Comparison of ENCODE assay signal across 20 cellular contexts in the genomic region with DNA sequence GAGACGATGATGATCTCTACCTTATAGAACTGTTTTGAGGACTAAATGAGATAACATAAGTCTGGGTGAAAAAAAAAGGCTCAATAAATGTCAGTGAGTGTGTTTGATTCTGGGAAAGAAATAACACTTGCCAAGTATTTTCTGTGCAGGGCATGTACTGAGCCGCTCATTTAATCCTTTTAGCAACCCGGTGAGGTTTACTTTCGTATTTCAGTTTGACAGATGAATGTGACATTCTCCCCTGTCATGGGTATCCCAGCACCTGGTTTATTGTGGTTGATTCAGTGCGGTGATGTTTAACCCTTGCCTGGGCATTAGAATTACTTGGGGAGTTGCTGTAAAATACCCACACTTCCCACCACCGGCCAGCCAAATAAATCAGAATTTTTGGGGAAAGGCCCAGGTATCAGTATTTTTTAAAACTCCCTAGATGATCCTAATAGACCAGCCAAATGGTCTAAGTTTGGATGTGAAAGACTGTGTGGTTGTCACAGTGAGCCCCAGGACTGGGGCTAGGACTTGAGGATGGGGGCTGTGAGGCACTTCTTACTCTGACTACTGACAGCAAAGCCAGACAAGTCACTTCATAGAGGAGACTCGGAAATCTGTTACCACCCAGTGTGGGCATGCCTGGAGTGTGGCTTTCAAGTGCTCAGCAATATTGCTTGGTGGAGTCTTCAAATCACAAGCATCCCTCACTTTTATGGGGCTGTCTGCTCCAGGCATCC.
DNase-seq lines count a peak whose midpoint lies in the region; ATAC-seq and TF ChIP-seq lines count a peak whose summit lies in the region.
"Had no signal": no experiment of that assay in that cellular context is flagged by ENCODE, and none has a peak within 500 bp of the region (broad histone marks: within the 10 kb centered on the region; RNA-seq: fewer than 3 reads in every experiment).

No MANE protein-coding gene starts in this region.

- no peak for TF ChIP-seq CTCF in prostate gland (IDR thresholded peaks at IDR 0.05)

- no peak overlapping the region for H3K4me3 ChIP-seq in prostate gland
- H3K4me3 ChIP-seq: right lobe of liver, upper lobe of left lung had no signal

- CTCF ChIA-PET in activated CD4-positive, alpha-beta T cell treated with anti-CD3 and anti-CD28 coated beads, Interleukin-2, amount 10 ng/mL, durations not matched to agents 7 days and 5 days (lab: Charles Lee), result no interaction called here

- intact Hi-C loops in activated CD4-positive, alpha-beta T cell treated with anti-CD3 and anti-CD28 coated beads, Interleukin-2, amount 10 ng/mL, durations not matched to agents 24 days and 14 days (cut with micrococcal nuclease), result loop anchor here (5.0 kb wide), 1 partner anchor 61 kb away; no protein-coding TSS in a partner anchor
- intact Hi-C loops in prostate gland (cut with DNase I), result no loop called here

- 20% methylated on average over 7 of the region's 7 CpGs for WGBS in prostate gland

- no peak for TF ChIP-seq POLR2A in prostate gland (IDR thresholded peaks at IDR 0.05)

- peak; percentile 58 for DNase-seq in activated CD4-positive, alpha-beta T cell treated with anti-CD3 and anti-CD28 coated beads, Interleukin-2, amount 10 ng/mL, durations not matched to agents 24 days and 14 days
- no peak for DNase-seq in activated CD4-positive, alpha-beta T cell treated with anti-CD3 and anti-CD28 coated beads, Interleukin-2, amount 10 ng/mL, durations not matched to agents 7 days and 5 days
- DNase-seq in activated naive CD8-positive, alpha-beta T cell treated with anti-CD3 and anti-CD28 coated beads, Interleukin-2, amount 50 U/mL, for 24 hours, result peak; percentile 7
- DNase-seq in prostate gland (ENCODE audit: low spot score), result peak; percentile 29
- DNase-seq: activated CD4-positive, alpha-beta T cell treated with anti-CD3 and anti-CD28 coated beads for 4 hours; activated effector memory CD4-positive, alpha-beta T cell treated with anti-CD3 and anti-CD28 coated beads, Interleukin-2, amount 50 U/mL, for 16 hours; cortex of kidney; EL; islet precursor cell; midbrain; NCI-H2171; right lobe of liver; stimulated activated CD4-positive, alpha-beta T cell treated with anti-CD3 and anti-CD28 coated beads, Interleukin-2, amount 100 ng/mL, for 24 hours; upper lobe of left lung had no signal

- H3K27me3 Mint-ChIP-seq in activated CD4-positive, alpha-beta T cell treated with anti-CD3 and anti-CD28 coated beads, Interleukin-2, amount 10 ng/mL, durations not matched to agents 24 days and 14 days, result peaks cover 30% of the 10 kb centered on the region
- H3K27me3 Mint-ChIP-seq in activated CD4-positive, alpha-beta T cell treated with anti-CD3 and anti-CD28 coated beads, Interleukin-2, amount 10 ng/mL, durations not matched to agents 7 days and 5 days, result peaks cover 38% of the 10 kb centered on the region
- peaks cover 44% of the 10 kb centered on the region for H3K27me3 Mint-ChIP-seq in activated naive CD8-positive, alpha-beta T cell treated with anti-CD3 and anti-CD28 coated beads, Interleukin-2, amount 50 U/mL, for 24 hours

- no peaks in the 10 kb centered on the region for H3K9me3 Mint-ChIP-seq in activated CD4-positive, alpha-beta T cell treated with anti-CD3 and anti-CD28 coated beads, Interleukin-2, amount 10 ng/mL, durations not matched to agents 24 days and 14 days
- H3K9me3 Mint-ChIP-seq in activated CD4-positive, alpha-beta T cell treated with anti-CD3 and anti-CD28 coated beads, Interleukin-2, amount 10 ng/mL, durations not matched to agents 7 days and 5 days, result no peaks in the 10 kb centered on the region
- H3K9me3 Mint-ChIP-seq in activated naive CD8-positive, alpha-beta T cell treated with anti-CD3 and anti-CD28 coated beads, Interleukin-2, amount 50 U/mL, for 24 hours, result no peaks in the 10 kb centered on the region

- POLR2A ChIA-PET in activated CD4-positive, alpha-beta T cell treated with anti-CD3 and anti-CD28 coated beads, Interleukin-2, amount 10 ng/mL, durations not matched to agents 7 days and 5 days (lab: Charles Lee), result no interaction called here

- ATAC-seq in HG02610 (IDR thresholded peaks at IDR 0.05; ENCODE audit: unreplicated experiment) (peak; percentile 83), GM18858 (IDR thresholded peaks at IDR 0.05; ENCODE audit: unreplicated experiment) (no peak), HG03025 (IDR thresholded peaks at IDR 0.05; ENCODE audit: low FRiP score, unreplicated experiment) (no peak), GM18517 (IDR thresholded peaks at IDR 0.05; ENCODE audit: unreplicated experiment) (no peak)
- ATAC-seq in activated naive CD8-positive, alpha-beta T cell treated with anti-CD3 and anti-CD28 coated beads, Interleukin-2, amount 50 U/mL, for 24 hours, result peak; percentile 85
- ATAC-seq: right lobe of liver, Right ventricle myocardium inferior had no signal

- peaks cover 7% of the 10 kb centered on the region for H3K4me1 ChIP-seq in prostate gland (replicated peaks)
- H3K4me1 ChIP-seq: right lobe of liver, upper lobe of left lung had no signal

- H3K36me3 Mint-ChIP-seq in activated CD4-positive, alpha-beta T cell treated with anti-CD3 and anti-CD28 coated beads, Interleukin-2, amount 10 ng/mL, durations not matched to agents 24 days and 14 days (ENCODE audit: low read depth), result no peaks in the 10 kb centered on the region
- H3K36me3 Mint-ChIP-seq in activated CD4-positive, alpha-beta T cell treated with anti-CD3 and anti-CD28 coated beads, Interleukin-2, amount 10 ng/mL, durations not matched to agents 7 days and 5 days (ENCODE audit: low read depth), result no peaks in the 10 kb centered on the region
- H3K36me3 Mint-ChIP-seq in activated naive CD8-positive, alpha-beta T cell treated with anti-CD3 and anti-CD28 coated beads, Interleukin-2, amount 50 U/mL, for 24 hours (ENCODE audit: low read depth), result no peaks in the 10 kb centered on the region

- H3K4me3 Mint-ChIP-seq in activated CD4-positive, alpha-beta T cell treated with anti-CD3 and anti-CD28 coated beads, Interleukin-2, amount 10 ng/mL, durations not matched to agents 24 days and 14 days, result no peak overlapping the region
- H3K4me3 Mint-ChIP-seq in activated CD4-positive, alpha-beta T cell treated with anti-CD3 and anti-CD28 coated beads, Interleukin-2, amount 10 ng/mL, durations not matched to agents 7 days and 5 days, result no peak overlapping the region
- no peak overlapping the region for H3K4me3 Mint-ChIP-seq in activated naive CD8-positive, alpha-beta T cell treated with anti-CD3 and anti-CD28 coated beads, Interleukin-2, amount 50 U/mL, for 24 hours

- peak overlapping the region in 1 of 2 donors; percentile 22 for H3K27ac ChIP-seq in prostate gland
- H3K27ac ChIP-seq: neutrophil, right lobe of liver, upper lobe of left lung had no signal

- H3K27ac Mint-ChIP-seq in activated CD4-positive, alpha-beta T cell treated with anti-CD3 and anti-CD28 coated beads, Interleukin-2, amount 10 ng/mL, durations not matched to agents 24 days and 14 days, result peak overlapping the region; percentile 18
- H3K27ac Mint-ChIP-seq in activated CD4-positive, alpha-beta T cell treated with anti-CD3 and anti-CD28 coated beads, Interleukin-2, amount 10 ng/mL, durations not matched to agents 7 days and 5 days, result no peak overlapping the region
- no peak overlapping the region for H3K27ac Mint-ChIP-seq in activated naive CD8-positive, alpha-beta T cell treated with anti-CD3 and anti-CD28 coated beads, Interleukin-2, amount 50 U/mL, for 24 hours

- no peaks in the 10 kb centered on the region for H3K27me3 ChIP-seq in prostate gland (replicated peaks; ENCODE audit: insufficient read depth)
- H3K27me3 ChIP-seq: right lobe of liver, upper lobe of left lung had no signal

- H3K4me1 Mint-ChIP-seq in activated CD4-positive, alpha-beta T cell treated with anti-CD3 and anti-CD28 coated beads, Interleukin-2, amount 10 ng/mL, durations not matched to agents 24 days and 14 days, result peaks cover 4% of the 10 kb centered on the region
- peaks cover 5% of the 10 kb centered on the region for H3K4me1 Mint-ChIP-seq in activated CD4-positive, alpha-beta T cell treated with anti-CD3 and anti-CD28 coated beads, Interleukin-2, amount 10 ng/mL, durations not matched to agents 7 days and 5 days
- H3K4me1 Mint-ChIP-seq in activated naive CD8-positive, alpha-beta T cell treated with anti-CD3 and anti-CD28 coated beads, Interleukin-2, amount 50 U/mL, for 24 hours, result peaks cover 26% of the 10 kb centered on the region

- no peaks in the 10 kb centered on the region for H3K9me3 ChIP-seq in prostate gland
- H3K9me3 ChIP-seq: neutrophil, right lobe of liver, upper lobe of left lung had no signal

- H3K36me3 ChIP-seq in prostate gland, result no peaks in the 10 kb centered on the region
- H3K36me3 ChIP-seq: neutrophil, right lobe of liver, upper lobe of left lung had no signal

Comparison
In these comparisons a context has a peak if more than half of its experiments do, and no peak if none do; other contexts are left out.
1. ATAC-seq: peak in HG02610 (single experiment) and activated naive CD8-positive, alpha-beta T cell treated with anti-CD3 and anti-CD28 coated beads, Interleukin-2, amount 50 U/mL, for 24 hours (single experiment); none in GM18858 (single experiment), HG03025 (single experiment) and GM18517 (single experiment).